In the genomic region with DNA sequence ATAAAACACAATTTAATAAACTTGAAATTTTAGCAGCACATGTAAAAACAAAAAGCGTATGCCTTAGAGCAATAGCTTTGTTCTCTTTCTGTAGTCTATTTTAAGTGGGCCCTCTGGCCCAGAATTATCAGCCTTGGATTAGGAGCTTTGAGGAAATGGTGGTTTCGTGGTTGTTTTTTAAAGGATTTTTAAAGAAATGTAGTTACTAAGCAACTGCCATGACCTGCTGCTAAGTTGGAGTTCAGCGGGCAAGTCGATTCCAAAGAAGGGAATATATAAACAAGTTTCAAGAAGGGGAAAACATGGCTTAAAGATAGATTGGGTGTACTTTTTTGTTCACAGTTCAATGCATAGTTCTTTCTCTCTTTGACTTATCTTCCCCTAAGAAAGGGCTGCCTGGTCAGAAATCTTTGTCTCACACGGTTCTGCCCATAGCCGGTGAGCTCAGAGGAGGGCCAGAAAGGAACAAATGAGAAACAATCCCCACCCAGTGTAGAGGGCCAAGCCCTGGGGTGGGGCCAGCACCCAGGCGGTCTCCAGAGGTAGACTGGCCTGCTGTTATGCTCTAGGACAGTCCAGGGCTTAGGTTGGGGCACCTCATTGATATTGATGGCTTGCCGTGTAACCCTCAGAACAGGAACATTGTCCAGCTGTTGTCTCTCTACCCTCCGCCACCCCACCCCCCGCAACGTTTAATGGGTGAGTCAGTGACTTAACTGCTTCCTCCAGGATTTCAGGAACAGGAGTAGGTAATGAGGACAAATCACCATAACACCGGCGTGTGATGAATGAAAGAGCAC, we compare ENCODE assay signal across 9 cellular contexts. TPM values are rescaled to one million over a fixed set of nuclear protein-coding genes. Genes with fewer than 3 reads are reported as not detected.
DNase-seq lines count a peak whose midpoint lies in the region; ATAC-seq and TF ChIP-seq lines count a peak whose summit lies in the region.
"Had no signal": no experiment of that assay in that cellular context is flagged by ENCODE, and none has a peak within 500 bp of the region (broad histone marks: within the 10 kb centered on the region; RNA-seq: fewer than 3 reads in every experiment).

No MANE protein-coding gene starts in this region.

- POLR2A ChIA-PET in PC-3 (lab: Charles Lee; ENCODE audit: unreplicated experiment): interaction anchor here (0.6 to 1.2 kb wide), 2 partner anchors 11 to 21 kb away, joined by 4 to 5 read pairs; no protein-coding TSS in a partner anchor
- POLR2A ChIA-PET in OCI-LY7 (lab: Charles Lee): no interaction called here

- H4K20me1 ChIP-seq in PC-3 (ENCODE audit: low read length) (no peaks in the 10 kb centered on the region), OCI-LY7 (ENCODE audit: insufficient read depth, low read length) (no peaks in the 10 kb centered on the region)

- H3K4me2 ChIP-seq in PC-3 (ENCODE audit: low read length) (peak overlapping the region; percentile 78), OCI-LY7 (ENCODE audit: low read length) (no peak overlapping the region)

- H3K27ac ChIP-seq in PC-3 (ENCODE audit: low read length) (peak overlapping the region; percentile 99), prostate gland (peak overlapping the region; percentile 38 to 54), OCI-LY7 (ENCODE audit: low read depth, low read length, poor library complexity, severe bottlenecking) (no peak overlapping the region)

- in situ Hi-C loops in HAP-1 (cut with MboI; ENCODE audit: low sequenced_read_pairs): no loop called here

- peaks cover 8% of the 10 kb centered on the region for H3F3A ChIP-seq in PC-3 (ENCODE audit: low read length, unreplicated experiment)

- no peak for TF ChIP-seq POLR2A in prostate gland (IDR thresholded peaks at IDR 0.05)

- BruUV-seq in PC-3 (replicated peaks; lab: Mats Ljungman, UMichigan) (TSS peak; percentile 42), OCI-LY7 (replicated peaks; lab: Mats Ljungman, UMichigan) (no TSS peak)

- peak; percentile 68 for ATAC-seq in PC-3
- ATAC-seq in GM18868 (IDR thresholded peaks at IDR 0.05; ENCODE audit: unreplicated experiment): no peak

- peak; percentile 81 to 84 for DNase-seq in HAP-1 (ENCODE audit: low spot score in 2 of 2)
- peak; percentile 79 for DNase-seq in PC-3
- DNase-seq in fibroblast of peridontal ligament (ENCODE audit: extremely low read depth): peak; percentile 47
- DNase-seq in prostate gland (ENCODE audit: low spot score): peak; percentile 28
- DNase-seq in GM19238 (ENCODE audit: insufficient read length, low spot score): no peak
- DNase-seq in SK-N-DZ (ENCODE audit: low spot score): no peak
- DNase-seq in OCI-LY7 (ENCODE audit: low spot score): no peak

- H3K4me1 ChIP-seq in HAP-1 (peaks cover 37% of the 10 kb centered on the region), PC-3 (ENCODE audit: insufficient read depth, low read length) (peaks cover 60% of the 10 kb centered on the region), prostate gland (replicated peaks) (no peaks in the 10 kb centered on the region), OCI-LY7 (ENCODE audit: insufficient read depth, low read length, poor library complexity, severe bottlenecking) (no peaks in the 10 kb centered on the region)
- H3K4me1 ChIP-seq: adrenal gland had no signal

- H3K79me2 ChIP-seq in PC-3 (ENCODE audit: low read length) (peaks cover 37% of the 10 kb centered on the region), OCI-LY7 (ENCODE audit: insufficient read depth, low read depth, low read length) (no peaks in the 10 kb centered on the region)

- no peaks in the 10 kb centered on the region for H3K9me3 ChIP-seq in HAP-1
- no peaks in the 10 kb centered on the region for H3K9me3 ChIP-seq in PC-3 (ENCODE audit: low read length)
- no peaks in the 10 kb centered on the region for H3K9me3 ChIP-seq in prostate gland
- no peaks in the 10 kb centered on the region for H3K9me3 ChIP-seq in OCI-LY7 (ENCODE audit: low read length)
- H3K9me3 ChIP-seq: adrenal gland had no signal

- intact Hi-C loops in PC-3 (cut with micrococcal nuclease): loop anchor here (1.0 kb wide), 1 partner anchor 77 kb away; no protein-coding TSS in a partner anchor
- intact Hi-C loops in prostate gland (cut with DNase I): no loop called here
- intact Hi-C loops in OCI-LY7 (cut with micrococcal nuclease; ENCODE audit: unreplicated experiment): no loop called here

- peak overlapping the region; percentile 27; the same call in 1 of the 2 replicates for H2AFZ ChIP-seq in PC-3 (ENCODE audit: low read length)
- H2AFZ ChIP-seq in OCI-LY7 (ENCODE audit: low read length): no peak overlapping the region

- TF ChIP-seq CTCF in PC-3 (conservative IDR thresholded peaks at IDR 0.05; ENCODE audit: low read depth, low read length) (no peak), prostate gland (IDR thresholded peaks at IDR 0.05) (no peak), OCI-LY7 (conservative IDR thresholded peaks at IDR 0.05; ENCODE audit: low read length) (no peak)

- H3K27me3 ChIP-seq in HAP-1 (ENCODE audit: low read depth) (no peaks in the 10 kb centered on the region), PC-3 (ENCODE audit: low read length) (no peaks in the 10 kb centered on the region), prostate gland (replicated peaks; ENCODE audit: insufficient read depth) (no peaks in the 10 kb centered on the region)
- H3K27me3 ChIP-seq: adrenal gland had no signal

- peak overlapping the region; percentile 75 for H3K9ac ChIP-seq in PC-3 (ENCODE audit: low read length)

- H3K9me2 ChIP-seq in PC-3 (replicated peaks; ENCODE audit: low read length) (no peaks in the 10 kb centered on the region), OCI-LY7 (ENCODE audit: insufficient read depth, low read length) (no peaks in the 10 kb centered on the region)

- CTCF ChIA-PET in PC-3 (lab: Charles Lee) (interaction anchor here (0.6 to 0.9 kb wide), 2 partner anchors 187 to 188 kb away, joined by 3 to 18 read pairs; no protein-coding TSS in a partner anchor), OCI-LY7 (lab: Charles Lee; ENCODE audit: unreplicated experiment) (no interaction called here)

- 21% methylated on average over 13 of the region's 13 CpGs for WGBS in prostate gland

- H3K36me3 ChIP-seq in HAP-1 (replicated peaks): peaks cover 32% of the 10 kb centered on the region
- H3K36me3 ChIP-seq in PC-3 (ENCODE audit: low read depth, low read length): peaks cover 12% of the 10 kb centered on the region; the same call in 1 of the 2 replicates
- H3K36me3 ChIP-seq in prostate gland: no peaks in the 10 kb centered on the region
- H3K36me3 ChIP-seq in OCI-LY7 (ENCODE audit: insufficient read depth, low read length): no peaks in the 10 kb centered on the region
- H3K36me3 ChIP-seq: adrenal gland had no signal

- H3K4me3 ChIP-seq in HAP-1 (no peak overlapping the region), PC-3 (ENCODE audit: low read length) (peak overlapping the region; percentile 43), prostate gland (no peak overlapping the region), OCI-LY7 (ENCODE audit: low read depth, low read length, poor library complexity, severe bottlenecking) (no peak overlapping the region)
- H3K4me3 ChIP-seq: adrenal gland had no signal

RNA-seq across cellular contexts. Expression of a gene that starts 32.5 kb away (rescaled TPM):
- total RNA-seq in PC-3 (2014; rRNA removed) (26.4 and 32.7 TPM in 2 replicates), prostate gland (10 to 100 TPM; 11.9 to 29.1 TPM), OCI-LY7 (2022) (0.09 TPM in 1 of 2 replicates, not detected in the other)
- 53.8 and 63.1 TPM in 2 replicates for polyA plus RNA-seq in SK-N-DZ (2014; cell fraction: cytosol; rRNA removed)
- polyA plus RNA-seq in SK-N-DZ (2014; cell fraction: nucleus; rRNA removed): 49.4 and 62.7 TPM in 2 replicates
- 0.06 TPM in 1 of 2 replicates, not detected in the other for total RNA-seq in OCI-LY7 (2014; rRNA removed; shearing (Covaris generic))

RNA-seq across cellular contexts. Expression of a gene that starts 54.0 kb away (rescaled TPM):
- total RNA-seq in PC-3 (2014; rRNA removed) (0.04 TPM in 1 of 2 replicates, not detected in the other), prostate gland (not detected), OCI-LY7 (2022) (not detected in 2 replicates)
- polyA plus RNA-seq in SK-N-DZ (2014; cell fraction: cytosol; rRNA removed): not detected in 2 replicates
- 0.18 TPM in 1 of 2 replicates, not detected in the other for polyA plus RNA-seq in SK-N-DZ (2014; cell fraction: nucleus; rRNA removed)
- total RNA-seq in OCI-LY7 (2014; rRNA removed; shearing (Covaris generic)): 0.16 TPM in 1 of 2 replicates, not detected in the other
- total RNA-seq: adrenal gland had no signal

Comparison
In these comparisons a context has a peak if more than half of its experiments do, and no peak if none do; other contexts are left out.
1. DNase-seq: peak in HAP-1 (2 of 2), PC-3 (single experiment), fibroblast of peridontal ligament (single experiment) and prostate gland (single experiment); none in GM19238 (single experiment), SK-N-DZ (single experiment) and OCI-LY7 (single experiment).
2. RNA of a gene that starts 32.5 kb away (total RNA-seq): 11.9 to 29.1 TPM in prostate gland and 26.4 to 32.7 TPM in PC-3; 0.06 to 0.09 TPM in OCI-LY7; every median in the first group is over 10 times any median in the second.